In genomic region chr18:41940506-41941215, GRCh38 we compare ENCODE assay signal across 9 cellular contexts. TPM values are rescaled to one million over a fixed set of nuclear protein-coding genes. Genes with fewer than 3 reads are reported as not detected.
DNase-seq lines count a peak whose midpoint lies in the region; ATAC-seq and TF ChIP-seq lines count a peak whose summit lies in the region.
"Had no signal": no experiment of that assay in that cellular context is flagged by ENCODE, and none has a peak within 500 bp of the region (broad histone marks: within the 10 kb centered on the region; RNA-seq: fewer than 3 reads in every experiment).

No MANE protein-coding gene starts in this region.

- H3K36me3 Mint-ChIP-seq in chondrocyte (ENCODE audit: low read depth) = no peaks in the 10 kb centered on the region

- TF ChIP-seq CTCF in AG10803 (conservative IDR thresholded peaks at IDR 0.05; ENCODE audit: low read length) = no peak
- no peak for TF ChIP-seq CTCF in chondrocyte (IDR thresholded peaks at IDR 0.05)
- no peak for TF ChIP-seq CTCF in esophagus squamous epithelium (IDR thresholded peaks at IDR 0.05)
- no peak for TF ChIP-seq CTCF in A673 (conservative IDR thresholded peaks at IDR 0.05; ENCODE audit: low read depth, low read length)

- H3K4me1 ChIP-seq in HUES64 (ENCODE audit: insufficient read depth, low read length) (peaks cover 14% of the 10 kb centered on the region), mesodermal cell (ENCODE audit: control insufficient read depth, insufficient read depth, low read length, poor library complexity, severe bottlenecking) (peaks cover 45% of the 10 kb centered on the region), esophagus squamous epithelium (no peaks in the 10 kb centered on the region), A673 (ENCODE audit: insufficient read depth, low read length, poor library complexity, severe bottlenecking) (peaks cover 27% of the 10 kb centered on the region)

- no peak overlapping the region for H3K9ac ChIP-seq in HUES64 (ENCODE audit: low read depth, low read length)

- intact Hi-C loops in esophagus squamous epithelium (cut with DNase I) = no loop called here
- intact Hi-C loops in A673 (cut with micrococcal nuclease; ENCODE audit: unreplicated experiment) = no loop called here

- peak overlapping the region; percentile 92 for H3K27ac Mint-ChIP-seq in chondrocyte (ENCODE audit: unreplicated experiment)
- H3K27ac Mint-ChIP-seq: activated T-cell treated with anti-CD3 and anti-CD28 coated beads, Interleukin-2, amount 50 U/mL, for 24 hours had no signal

- peak overlapping the region; percentile 28; the same call in 1 of the 2 replicates for H3K27ac ChIP-seq in HUES64 (ENCODE audit: low read depth, low read length)
- H3K27ac ChIP-seq in mesodermal cell (ENCODE audit: low read depth, low read length, severe bottlenecking) = peak overlapping the region; percentile 94
- no peak overlapping the region for H3K27ac ChIP-seq in esophagus squamous epithelium
- no peak overlapping the region for H3K27ac ChIP-seq in A673 (ENCODE audit: low read depth, low read length, poor library complexity, severe bottlenecking)

- H3K27me3 Mint-ChIP-seq in chondrocyte (ENCODE audit: low read depth) = no peaks in the 10 kb centered on the region

- no peak for ATAC-seq in HG03280 (IDR thresholded peaks at IDR 0.05; ENCODE audit: unreplicated experiment)

- CTCF ChIA-PET in A673 (lab: Charles Lee) = no interaction called here

- POLR2A ChIA-PET in A673 (lab: Charles Lee; ENCODE audit: low non-redundant PET) = no interaction called here

- BruUV-seq in A673 (replicated peaks; lab: Mats Ljungman, UMichigan) = no TSS peak

- no peak for TF ChIP-seq POLR2A in esophagus squamous epithelium (IDR thresholded peaks at IDR 0.05)

- H3K9me3 Mint-ChIP-seq in chondrocyte (ENCODE audit: low read depth) = no peaks in the 10 kb centered on the region
- H3K9me3 Mint-ChIP-seq: activated T-cell treated with anti-CD3 and anti-CD28 coated beads, Interleukin-2, amount 50 U/mL, for 24 hours had no signal

- H3K4me1 Mint-ChIP-seq in chondrocyte (ENCODE audit: low read depth) = peaks cover 60% of the 10 kb centered on the region

- H3K4me3 Mint-ChIP-seq in chondrocyte (ENCODE audit: unreplicated experiment) = peak overlapping the region; percentile 24
- H3K4me3 Mint-ChIP-seq: activated T-cell treated with anti-CD3 and anti-CD28 coated beads, Interleukin-2, amount 50 U/mL, for 24 hours had no signal

- DNase-seq in AG10803 (ENCODE audit: low read depth) (peak; percentile 94), chondrocyte (ENCODE audit: low spot score) (no peak), esophagus squamous epithelium (lab: John Stamatoyannopoulos, UW) (no peak), A673 (ENCODE audit: low spot score) (no peak), amygdala (lab: John Stamatoyannopoulos, UW) (no peak)
- DNase-seq: activated T-cell treated with anti-CD3 and anti-CD28 coated beads, Interleukin-2, amount 50 U/mL, for 24 hours had no signal

- H3K4me3 ChIP-seq in AG10803 (ENCODE audit: low read length) (no peak overlapping the region), HUES64 (ENCODE audit: low read length) (no peak overlapping the region), mesodermal cell (ENCODE audit: extremely low read depth, insufficient read depth, low read length, poor library complexity, severe bottlenecking) (no peak overlapping the region), esophagus squamous epithelium (no peak overlapping the region), A673 (ENCODE audit: low read depth, low read length, poor library complexity, severe bottlenecking) (no peak overlapping the region)

- no peaks in the 10 kb centered on the region for H3K27me3 ChIP-seq in HUES64 (ENCODE audit: insufficient read depth, low read length)
- H3K27me3 ChIP-seq in esophagus squamous epithelium = peaks cover 0 to 19% (median 0%) of the 10 kb centered on the region in 4 donors
- H3K27me3 ChIP-seq in A673 (replicated peaks; ENCODE audit: insufficient read depth, low read depth, low read length, poor library complexity) = no peaks in the 10 kb centered on the region

- H3K36me3 ChIP-seq in HUES64 (ENCODE audit: insufficient read depth, low read length) (no peaks in the 10 kb centered on the region), mesodermal cell (ENCODE audit: control insufficient read depth, insufficient read depth, low read length) (no peaks in the 10 kb centered on the region), esophagus squamous epithelium (no peaks in the 10 kb centered on the region), A673 (ENCODE audit: insufficient read depth, low read length, poor library complexity, severe bottlenecking) (no peaks in the 10 kb centered on the region)

- WGBS in HUES64 = 71% methylated on average over 6 of the region's 6 CpGs
- 85 to 90% methylated on average over 1 to 2 of the region's 6 CpGs for WGBS in mesodermal cell (ENCODE audit: insufficient coverage in 2 of 2), 2 experiments
- 59 to 74% methylated on average over 4 to 6 of the region's 6 CpGs for WGBS in esophagus squamous epithelium, 2 donors

- no peaks in the 10 kb centered on the region for H3K9me3 ChIP-seq in HUES64 (ENCODE audit: insufficient read depth, low read depth, low read length)
- no peaks in the 10 kb centered on the region for H3K9me3 ChIP-seq in mesodermal cell (ENCODE audit: control insufficient read depth, low read length)
- no peaks in the 10 kb centered on the region for H3K9me3 ChIP-seq in esophagus squamous epithelium
- H3K9me3 ChIP-seq in A673 (ENCODE audit: low read depth, low read length, poor library complexity, severe bottlenecking) = no peaks in the 10 kb centered on the region

RNA-seq across cellular contexts. Expression of gene PIK3C3, which starts 14.4 kb away (rescaled TPM):
- 23.1 TPM for polyA plus RNA-seq in HUES64 (2013, experiment 1 of 2)
- 32.8 TPM for polyA plus RNA-seq in HUES64 (2013, experiment 2 of 2)
- total RNA-seq in chondrocyte (42.5 to 59.1 TPM (median 53.0 TPM) in 3 replicates), esophagus squamous epithelium (10 to 100 TPM; 17.2 to 43.9 (median 23.6) TPM), A673 (2021) (49.6 and 50.8 TPM in 2 replicates)
- 55.8 TPM for polyA plus RNA-seq in mesodermal cell (2013, experiment 1 of 2)
- polyA plus RNA-seq in mesodermal cell (2013, experiment 2 of 2) = 49.8 TPM

Comparison
In these comparisons a context has a peak if more than half of its experiments do, and no peak if none do; other contexts are left out.
1. H3K27ac ChIP-seq: peak in HUES64 (single experiment) and mesodermal cell (single experiment); none in esophagus squamous epithelium (0 of 4) and A673 (single experiment).